ENCODE assay signal across 8 cellular contexts in genomic region chr13:43307921-43308433, GRCh38.
DNase-seq lines count a peak whose midpoint lies in the region; ATAC-seq and FAIRE-seq lines count a peak whose summit lies in the region.

No MANE protein-coding gene starts in this region.

- H2BK120ac ChIP-seq in mesendoderm (ENCODE audit: low read depth, low read length) = no peak overlapping the region

- ATAC-seq in GM18502 (IDR thresholded peaks at IDR 0.05; ENCODE audit: poor library complexity, unreplicated experiment) = peak; percentile 90
- ATAC-seq in HG02763 (IDR thresholded peaks at IDR 0.05; ENCODE audit: unreplicated experiment) = peak; percentile 71

- no peak overlapping the region for H2BK15ac ChIP-seq in mesendoderm (replicated peaks; ENCODE audit: low read depth)

- H3K4me2 ChIP-seq in mesendoderm (ENCODE audit: low read length) = no peak overlapping the region

- no peak overlapping the region for H3K9ac ChIP-seq in mesendoderm (ENCODE audit: low read length)

- DNase-seq in NCI-H2029 (lab: John Stamatoyannopoulos, UW) = peak; percentile 1
- peak; percentile 98 for DNase-seq in amniotic epithelial cell (ENCODE audit: low read depth)
- DNase-seq in superior temporal gyrus (ENCODE audit: extremely low spot score) = peak; percentile 72
- no peak for DNase-seq in H7
- no peak for DNase-seq in mesendoderm

- no peaks in the 10 kb centered on the region for H3K27me3 ChIP-seq in H7 (ENCODE audit: control insufficient read depth, insufficient read depth, low read length)
- H3K27me3 ChIP-seq in mesendoderm (ENCODE audit: insufficient read depth, low read length, poor library complexity) = no peaks in the 10 kb centered on the region

- no peak overlapping the region for H3K4me3 ChIP-seq in H7 (ENCODE audit: insufficient read depth, low read depth, low read length)
- no peak overlapping the region for H3K4me3 ChIP-seq in mesendoderm (ENCODE audit: low read length)

- no peaks in the 10 kb centered on the region for H3K4me1 ChIP-seq in mesendoderm (ENCODE audit: control insufficient read depth, low read depth, low read length)

- H3K36me3 ChIP-seq in H7 (replicated peaks; ENCODE audit: control insufficient read depth, insufficient read depth, low read length) (no peaks in the 10 kb centered on the region), mesendoderm (ENCODE audit: control insufficient read depth, insufficient read depth, low read length) (no peaks in the 10 kb centered on the region)

- H3K79me1 ChIP-seq in mesendoderm (ENCODE audit: low read length) = no peaks in the 10 kb centered on the region

- H3K23ac ChIP-seq in mesendoderm (ENCODE audit: low read length) = no peak overlapping the region

- H3K27ac ChIP-seq in mesendoderm (ENCODE audit: low read depth, low read length) = no peak overlapping the region

- H4K5ac ChIP-seq in mesendoderm (ENCODE audit: low read length) = no peak overlapping the region

- H3K18ac ChIP-seq in mesendoderm (ENCODE audit: low read length) = no peak overlapping the region

- no peak overlapping the region for H2AK5ac ChIP-seq in mesendoderm (ENCODE audit: low read length)

- H4K8ac ChIP-seq in mesendoderm (ENCODE audit: low read depth, low read length) = no peak overlapping the region

- no peak overlapping the region for H3K4ac ChIP-seq in mesendoderm (ENCODE audit: low read depth, low read length)

- WGBS in mesendoderm (ENCODE audit: extremely low coverage, insufficient coverage, low lambda C conversion rate) = 100% methylated on average over 1 of the region's 7 CpGs

- no peak overlapping the region for H3K56ac ChIP-seq in mesendoderm (ENCODE audit: low read length)

- no peaks in the 10 kb centered on the region for H3K79me2 ChIP-seq in mesendoderm (ENCODE audit: control insufficient read depth, insufficient read depth, low read length)

- peak; percentile 13 for FAIRE-seq in islet of Langerhans (lab: Jason Lieb, UNC)

- H2BK5ac ChIP-seq in mesendoderm (ENCODE audit: low read length) = no peak overlapping the region

Comparison
In these comparisons a context has a peak if more than half of its experiments do, and no peak if none do; other contexts are left out.
1. DNase-seq: peak in NCI-H2029 (single experiment), amniotic epithelial cell (single experiment) and superior temporal gyrus (single experiment); none in H7 (single experiment) and mesendoderm (single experiment).